Comparison of ENCODE assay signal across 23 cellular contexts in genomic region chr5:133425183-133425582, GRCh38.
DNase-seq lines count a peak whose midpoint lies in the region; ATAC-seq and TF ChIP-seq lines count a peak whose summit lies in the region.
"Had no signal": no experiment of that assay in that cellular context is flagged by ENCODE, and none has a peak within 500 bp of the region (broad histone marks: within the 10 kb centered on the region; RNA-seq: fewer than 3 reads in every experiment).

No MANE protein-coding gene starts in this region.

- H3K9me3 ChIP-seq in gastroesophageal sphincter, result no peaks in the 10 kb centered on the region
- H3K9me3 ChIP-seq: BLaER1, body of pancreas, Caco-2, heart left ventricle, SJSA1 had no signal

- 62 to 74% methylated on average over 3 to 4 of the region's 5 CpGs for WGBS in gastroesophageal sphincter (ENCODE audit: low coverage in 1 of 2), 2 donors

- H3K4me1 ChIP-seq in gastroesophageal sphincter, result no peaks in the 10 kb centered on the region

- no peak for TF ChIP-seq EP300 in gastroesophageal sphincter (IDR thresholded peaks at IDR 0.05)

- no peak overlapping the region for H3K4me3 ChIP-seq in gastroesophageal sphincter
- H3K4me3 ChIP-seq: BLaER1, body of pancreas, heart left ventricle, SJSA1 had no signal

- peak; percentile 75 for DNase-seq in NCI-H748 (lab: John Stamatoyannopoulos, UW; ENCODE audit: unreplicated experiment)
- DNase-seq in NCI-H748 treated with DMSO at 0.1 percent for 48 hours (lab: John Stamatoyannopoulos, UW), result no peak
- DNase-seq in NCI-H1417 treated with DMSO at 0.1 percent for 48 hours (lab: John Stamatoyannopoulos, UW), result peak; percentile 23
- peak; percentile 76 for DNase-seq in cerebellar cortex (ENCODE audit: low spot score)
- peak; percentile 13 for DNase-seq in superior temporal gyrus (ENCODE audit: extremely low spot score)
- no peak for DNase-seq in activated CD4-positive, alpha-beta T cell treated with anti-CD3 and anti-CD28 coated beads, Interleukin-2, amount 50 U/mL, for 4 hours
- no peak for DNase-seq in glomerular visceral epithelial cell (ENCODE audit: extremely low spot score)
- DNase-seq: ACHN; activated T-cell treated with anti-CD3 and anti-CD28 coated beads, Interleukin-2, amount 50 U/mL, for 4 hours; body of pancreas; Caco-2; effector CD4-positive, alpha-beta T cell; heart left ventricle; IMR-90; NCI-H1105 treated with DMSO at 0.1 percent for 48 hours; NCI-H446; occipital lobe; small intestine; stimulated activated CD4-positive, alpha-beta T cell treated with anti-CD3 and anti-CD28 coated beads, Interleukin-1b, Interleukin-23, amount 100 ng/mL, for 48 hours had no signal

- H3K27ac ChIP-seq in gastroesophageal sphincter, result no peak overlapping the region
- H3K27ac ChIP-seq: BLaER1, body of pancreas, epithelial cell of prostate, heart left ventricle, SJSA1 had no signal

- H3K27me3 ChIP-seq in gastroesophageal sphincter, result peaks cover 27% of the 10 kb centered on the region
- H3K27me3 ChIP-seq: BLaER1, body of pancreas had no signal

- no peaks in the 10 kb centered on the region for H3K36me3 ChIP-seq in gastroesophageal sphincter
- H3K36me3 ChIP-seq: BLaER1, heart left ventricle, SJSA1 had no signal

- TF ChIP-seq POLR2A in gastroesophageal sphincter (IDR thresholded peaks at IDR 0.05), result no peak

- TF ChIP-seq CTCF in gastroesophageal sphincter (IDR thresholded peaks at IDR 0.05), result no peak

- ATAC-seq in gastroesophageal sphincter, result no peak
- ATAC-seq: activated T-cell treated with anti-CD3 and anti-CD28 coated beads, Interleukin-2, amount 50 U/mL, for 4 hours; body of pancreas; heart left ventricle had no signal

Comparison
In these comparisons a context has a peak if more than half of its experiments do, and no peak if none do; other contexts are left out.
1. DNase-seq: peak in NCI-H748 (single experiment), NCI-H1417 treated with DMSO at 0.1 percent for 48 hours (single experiment), cerebellar cortex (single experiment) and superior temporal gyrus (single experiment); none in NCI-H748 treated with DMSO at 0.1 percent for 48 hours (single experiment), activated CD4-positive, alpha-beta T cell treated with anti-CD3 and anti-CD28 coated beads, Interleukin-2, amount 50 U/mL, for 4 hours (0 of 2) and glomerular visceral epithelial cell (single experiment).